In genomic region chr22:24247011-24247507, GRCh38 we compare ENCODE assay signal across 7 cellular contexts. TPM values are rescaled to one million over a fixed set of nuclear protein-coding genes. Genes with fewer than 3 reads are reported as not detected.
A peak's percentile ranks its signal among the peaks of the same experiment; 100 is the strongest.
DNase-seq lines count a peak whose midpoint lies in the region; ATAC-seq and TF ChIP-seq lines count a peak whose summit lies in the region.

No MANE protein-coding gene starts in this region.

- H3K9me3 ChIP-seq in MG63 (no peaks in the 10 kb centered on the region), breast epithelium (no peaks in the 10 kb centered on the region), left lung (no peaks in the 10 kb centered on the region), thoracic aorta (no peaks in the 10 kb centered on the region), Karpas-422 (ENCODE audit: low read length) (no peaks in the 10 kb centered on the region)

- no peak for TF ChIP-seq POLR2A in breast epithelium (IDR thresholded peaks at IDR 0.05)

- DNase-seq in MG63, result peak; percentile 15
- DNase-seq in breast epithelium (ENCODE audit: low spot score in 2 of 2), result no peak
- DNase-seq in left lung, result no peak
- DNase-seq in thoracic aorta (ENCODE audit: low spot score), result no peak
- no peak for DNase-seq in stimulated activated naive CD8-positive, alpha-beta T cell treated with anti-CD3 and anti-CD28 coated beads, Interleukin-15, Interleukin-2, amounts not matched to agents 100 U/mL and 50 U/mL, for 24 hours
- DNase-seq in Karpas-422, result no peak

- intact Hi-C loops in breast epithelium (cut with DNase I; ENCODE audit: low total_unique reads), result loop anchor here (5.0 kb wide), 1 partner anchor 50 kb away; no protein-coding TSS in a partner anchor
- intact Hi-C loops in left lung (cut with DNase I), result loop anchor here in 1 of 2 donors (5.0 kb wide), 1 partner anchor 60 kb away; no protein-coding TSS in a partner anchor

- H3K27me3 ChIP-seq in MG63 (no peaks in the 10 kb centered on the region), breast epithelium (no peaks in the 10 kb centered on the region), left lung (no peaks in the 10 kb centered on the region), thoracic aorta (replicated peaks; ENCODE audit: insufficient read depth) (no peaks in the 10 kb centered on the region), Karpas-422 (ENCODE audit: low read length) (no peaks in the 10 kb centered on the region)

- H4K20me1 ChIP-seq in Karpas-422 (ENCODE audit: insufficient read depth, low read depth, low read length), result no peaks in the 10 kb centered on the region

- no peak overlapping the region for H2AFZ ChIP-seq in Karpas-422 (ENCODE audit: low read length)

- H3K27ac ChIP-seq in breast epithelium, result peak overlapping the region; percentile 91 to 94
- peak overlapping the region; percentile 78 to 79 for H3K27ac ChIP-seq in left lung
- H3K27ac ChIP-seq in thoracic aorta, result peak overlapping the region; percentile 68 to 89
- H3K27ac ChIP-seq in Karpas-422 (ENCODE audit: low read length), result no peak overlapping the region

- H3K79me2 ChIP-seq in Karpas-422 (ENCODE audit: low read length), result no peaks in the 10 kb centered on the region

- no peak overlapping the region for H3K4me2 ChIP-seq in Karpas-422 (ENCODE audit: low read depth, low read length, poor library complexity, severe bottlenecking)

- TF ChIP-seq CTCF in breast epithelium (IDR thresholded peaks at IDR 0.05) (no peak), left lung (IDR thresholded peaks at IDR 0.05) (no peak), thoracic aorta (IDR thresholded peaks at IDR 0.05) (no peak)

- no peaks in the 10 kb centered on the region for H3K9me2 ChIP-seq in Karpas-422 (replicated peaks; ENCODE audit: insufficient read depth, low read length)

- no peak overlapping the region for H3K9ac ChIP-seq in Karpas-422 (ENCODE audit: low read length)

- H3K36me3 ChIP-seq in MG63, result no peaks in the 10 kb centered on the region
- no peaks in the 10 kb centered on the region for H3K36me3 ChIP-seq in breast epithelium
- no peaks in the 10 kb centered on the region for H3K36me3 ChIP-seq in left lung
- H3K36me3 ChIP-seq in thoracic aorta, result no peaks in the 10 kb centered on the region
- no peaks in the 10 kb centered on the region for H3K36me3 ChIP-seq in Karpas-422 (ENCODE audit: insufficient read depth, low read length)

- H3K4me1 ChIP-seq in breast epithelium (peaks cover 10 to 14% of the 10 kb centered on the region in 2 donors), left lung (peaks cover 46% of the 10 kb centered on the region in 2 donors), thoracic aorta (ENCODE audit: control insufficient read depth in 1 of 2, low read depth in 2 of 2) (peaks cover 30 to 46% of the 10 kb centered on the region in 2 donors), Karpas-422 (ENCODE audit: low read length) (peaks cover 11% of the 10 kb centered on the region)

- no peak overlapping the region for H3K4me3 ChIP-seq in MG63
- peak overlapping the region in 1 of 3 donors; percentile 5 for H3K4me3 ChIP-seq in breast epithelium
- H3K4me3 ChIP-seq in left lung, result no peak overlapping the region
- no peak overlapping the region for H3K4me3 ChIP-seq in thoracic aorta
- H3K4me3 ChIP-seq in Karpas-422 (ENCODE audit: low read length), result no peak overlapping the region

- ATAC-seq in left lung, result peak; percentile 12
- no peak for ATAC-seq in thoracic aorta (ENCODE audit: insufficient number of reproducible peaks, low FRiP score, low read depth)
- no peak for ATAC-seq in stimulated activated naive CD8-positive, alpha-beta T cell treated with anti-CD3 and anti-CD28 coated beads, Interleukin-15, Interleukin-2, amounts not matched to agents 100 U/mL and 50 U/mL, for 24 hours
- no peak for ATAC-seq in HG02642 (IDR thresholded peaks at IDR 0.05; ENCODE audit: poor library complexity, unreplicated experiment)

RNA-seq across cellular contexts. Expression of gene GGT5, which starts 2.2 kb away (rescaled TPM):
- total RNA-seq in MG63 (2014; rRNA removed; shearing (Covaris generic); ENCODE audit: low replicate concordance), result not detected in 2 replicates
- total RNA-seq in breast epithelium (100 to 1,000 TPM in 1 of 3 donors, 10 to 100 TPM in 2; 27.1 to 114 (median 61.0) TPM), left lung (10 to 100 TPM; 18.9 to 25.6 TPM), thoracic aorta (100 to 1,000 TPM in 1 of 2 donors, 10 to 100 TPM in 1; 81.3 to 175 TPM)
- total RNA-seq in Karpas-422 (2014; rRNA removed; shearing (Covaris generic); ENCODE audit: low replicate concordance), result not detected in 2 replicates

RNA-seq across cellular contexts. Expression of gene SPECC1L, which starts 23.6 kb away (rescaled TPM):
- 11.0 and 30.9 TPM in 2 replicates for total RNA-seq in MG63 (2014; rRNA removed; shearing (Covaris generic); ENCODE audit: low replicate concordance)
- 10 to 100 TPM; 33.4 to 61.0 (median 53.7) TPM for total RNA-seq in breast epithelium
- total RNA-seq in left lung, result 10 to 100 TPM; 70.9 to 94.4 TPM
- 10 to 100 TPM; 49.4 to 50.0 TPM for total RNA-seq in thoracic aorta
- 33.7 and 35.1 TPM in 2 replicates for total RNA-seq in Karpas-422 (2014; rRNA removed; shearing (Covaris generic); ENCODE audit: low replicate concordance)

Comparison
In these comparisons a context has a peak if more than half of its experiments do, and no peak if none do; other contexts are left out.
1. RNA of gene GGT5, which starts 2.2 kb away (total RNA-seq): 81.3 to 175 TPM in thoracic aorta, 27.1 to 114 TPM in breast epithelium and 18.9 to 25.6 TPM in left lung; not detected in MG63 and not detected in Karpas-422; every median in the first group is over 10 times any median in the second.